20 cellular contexts compared by ENCODE assay signal in genomic region chr14:33696165-33696564, GRCh38.
DNase-seq lines count a peak whose midpoint lies in the region; ATAC-seq lines count a peak whose summit lies in the region.
"Had no signal": no experiment of that assay in that cellular context is flagged by ENCODE, and none has a peak within 500 bp of the region (broad histone marks: within the 10 kb centered on the region; RNA-seq: fewer than 3 reads in every experiment).

No MANE protein-coding gene starts in this region.

- H3K4me1 Mint-ChIP-seq in CD8-positive, alpha-beta memory T cell, result no peaks in the 10 kb centered on the region
- H3K4me1 Mint-ChIP-seq in activated CD4-positive, alpha-beta T cell treated with anti-CD3 and anti-CD28 coated beads for 36 hours, result no peaks in the 10 kb centered on the region

- DNase-seq in DMS153 (lab: John Stamatoyannopoulos, UW) (peak; percentile 6), DMS153 treated with DMSO at 0.1 percent for 48 hours (lab: John Stamatoyannopoulos, UW; ENCODE audit: unreplicated experiment) (no peak), NCI-H187 treated with DMSO at 0.1 percent for 48 hours (lab: John Stamatoyannopoulos, UW) (peak; percentile 23), caudate nucleus (lab: John Stamatoyannopoulos, UW) (no peak), SJCRH30 (no peak)
- no peak for DNase-seq in CD8-positive, alpha-beta memory T cell
- DNase-seq in activated CD4-positive, alpha-beta T cell treated with anti-CD3 and anti-CD28 coated beads for 36 hours, result no peak
- DNase-seq: AML-193; CD4-positive, alpha-beta T cell; DMS53; GDM1; GOT3; H7; HFFc6; IMR-90 had no signal

- no peaks in the 10 kb centered on the region for H3K36me3 Mint-ChIP-seq in CD8-positive, alpha-beta memory T cell
- no peaks in the 10 kb centered on the region for H3K36me3 Mint-ChIP-seq in activated CD4-positive, alpha-beta T cell treated with anti-CD3 and anti-CD28 coated beads for 36 hours (ENCODE audit: low read depth)

- no peak overlapping the region for H3K4me3 ChIP-seq in SJCRH30
- no peak overlapping the region for H3K4me3 ChIP-seq in CD8-positive, alpha-beta memory T cell (ENCODE audit: low read length)
- H3K4me3 ChIP-seq: A549, K562 had no signal

- POLR2A ChIA-PET in CD8-positive, alpha-beta memory T cell (lab: Charles Lee), result no interaction called here
- POLR2A ChIA-PET in activated CD4-positive, alpha-beta T cell treated with anti-CD3 and anti-CD28 coated beads for 36 hours (lab: Charles Lee), result no interaction called here

- no peak overlapping the region for H3K27ac Mint-ChIP-seq in CD8-positive, alpha-beta memory T cell
- no peak overlapping the region for H3K27ac Mint-ChIP-seq in activated CD4-positive, alpha-beta T cell treated with anti-CD3 and anti-CD28 coated beads for 36 hours
- H3K27ac Mint-ChIP-seq: CD4-positive, alpha-beta T cell; HFFc6 had no signal

- H3K9me3 Mint-ChIP-seq in CD8-positive, alpha-beta memory T cell, result no peaks in the 10 kb centered on the region
- no peaks in the 10 kb centered on the region for H3K9me3 Mint-ChIP-seq in activated CD4-positive, alpha-beta T cell treated with anti-CD3 and anti-CD28 coated beads for 36 hours (ENCODE audit: low read depth)
- H3K9me3 Mint-ChIP-seq: HFFc6 had no signal

- H3K27ac ChIP-seq in caudate nucleus (ENCODE audit: low read depth, low read length) (peak overlapping the region; percentile 68), SJCRH30 (no peak overlapping the region)
- no peak overlapping the region for H3K27ac ChIP-seq in CD8-positive, alpha-beta memory T cell (ENCODE audit: low read depth, low read length)
- H3K27ac ChIP-seq: 22Rv1, A549, C4-2B had no signal

- H3K27me3 ChIP-seq in SJCRH30, result no peaks in the 10 kb centered on the region
- H3K27me3 ChIP-seq in CD8-positive, alpha-beta memory T cell (ENCODE audit: insufficient read depth, low read length, poor library complexity, severe bottlenecking), result no peaks in the 10 kb centered on the region

- intact Hi-C loops in activated CD4-positive, alpha-beta T cell treated with anti-CD3 and anti-CD28 coated beads for 36 hours (cut with DNase I, micrococcal nuclease), result no loop called here

- H3K36me3 ChIP-seq in SJCRH30, result no peaks in the 10 kb centered on the region
- no peaks in the 10 kb centered on the region for H3K36me3 ChIP-seq in CD8-positive, alpha-beta memory T cell (ENCODE audit: insufficient read depth, low read length)

- no peak overlapping the region for H3K4me3 Mint-ChIP-seq in CD8-positive, alpha-beta memory T cell
- H3K4me3 Mint-ChIP-seq in activated CD4-positive, alpha-beta T cell treated with anti-CD3 and anti-CD28 coated beads for 36 hours, result no peak overlapping the region
- H3K4me3 Mint-ChIP-seq: CD4-positive, alpha-beta T cell; HFFc6 had no signal

- H3K4me1 ChIP-seq in SJCRH30, result no peaks in the 10 kb centered on the region; the same call in 1 of the 2 replicates
- no peaks in the 10 kb centered on the region for H3K4me1 ChIP-seq in CD8-positive, alpha-beta memory T cell (ENCODE audit: insufficient read depth, low read length)
- H3K4me1 ChIP-seq: A549 had no signal

- no peak for ATAC-seq in activated CD4-positive, alpha-beta T cell treated with anti-CD3 and anti-CD28 coated beads for 36 hours
- ATAC-seq: A549, HCT116, K562 had no signal

- no peaks in the 10 kb centered on the region for H3K9me3 ChIP-seq in SJCRH30 (replicated peaks)
- no peaks in the 10 kb centered on the region for H3K9me3 ChIP-seq in CD8-positive, alpha-beta memory T cell (ENCODE audit: low read length)
- H3K9me3 ChIP-seq: A549 had no signal

- H3K27me3 Mint-ChIP-seq in CD8-positive, alpha-beta memory T cell, result no peaks in the 10 kb centered on the region
- peaks cover 7% of the 10 kb centered on the region for H3K27me3 Mint-ChIP-seq in activated CD4-positive, alpha-beta T cell treated with anti-CD3 and anti-CD28 coated beads for 36 hours

- CTCF ChIA-PET in CD8-positive, alpha-beta memory T cell (lab: Charles Lee), result no interaction called here
- CTCF ChIA-PET in activated CD4-positive, alpha-beta T cell treated with anti-CD3 and anti-CD28 coated beads for 36 hours (lab: Charles Lee), result no interaction called here

Comparison
In these comparisons a context has a peak if more than half of its experiments do, and no peak if none do; other contexts are left out.
1. DNase-seq: peak in DMS153 (single experiment) and NCI-H187 treated with DMSO at 0.1 percent for 48 hours (single experiment); none in DMS153 treated with DMSO at 0.1 percent for 48 hours (single experiment), caudate nucleus (0 of 61), SJCRH30 (0 of 2), CD8-positive, alpha-beta memory T cell (0 of 5) and activated CD4-positive, alpha-beta T cell treated with anti-CD3 and anti-CD28 coated beads for 36 hours (single experiment).